In the genomic region with DNA sequence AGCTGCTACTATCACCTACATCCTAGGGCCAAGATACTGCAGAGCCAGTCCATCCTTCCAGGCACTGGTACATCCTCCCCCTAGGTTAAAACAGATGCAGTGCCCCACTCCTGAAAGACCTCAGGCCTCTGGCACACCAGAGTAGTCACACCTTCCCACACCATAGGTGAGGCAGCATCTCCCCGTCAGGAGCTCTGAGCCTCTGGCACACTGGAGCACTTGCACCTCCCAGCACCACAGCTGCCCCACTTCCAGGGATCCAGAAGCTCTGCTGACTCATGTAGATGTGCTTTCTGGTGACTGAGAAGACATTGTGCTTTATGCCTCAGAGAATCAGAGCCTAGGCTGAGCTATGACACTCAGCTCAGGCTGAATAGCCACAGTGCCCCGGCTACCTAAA, we compare ENCODE assay signal across 33 cellular contexts.
"Had no signal": no experiment of that assay in that cellular context is flagged by ENCODE, and none has a peak within 500 bp of the region (broad histone marks: within the 10 kb centered on the region; RNA-seq: fewer than 3 reads in every experiment).

No MANE protein-coding gene starts in this region.

- H3K4me3 ChIP-seq: ascending aorta, breast epithelium, cardiac muscle cell, coronary artery, dorsolateral prefrontal cortex, gastrocnemius medialis had no signal

- H3K27ac Mint-ChIP-seq: activated CD4-positive, alpha-beta memory T cell treated with anti-CD3 and anti-CD28 coated beads, Interleukin-2, amount 10 ng/mL, durations not matched to agents 7 days and 5 days; activated CD4-positive, alpha-beta T cell treated with anti-CD3 and anti-CD28 coated beads, Interleukin-2, amount 10 ng/mL, durations not matched to agents 7 days and 5 days; activated naive CD4-positive, alpha-beta T cell treated with anti-CD3 and anti-CD28 coated beads, Interleukin-2, amount 10 ng/mL, durations not matched to agents 7 days and 5 days; activated naive CD4-positive, alpha-beta T cell treated with anti-CD3 and anti-CD28 coated beads, Interleukin-2, amount 50 U/mL, for 72 hours; activated naive CD8-positive, alpha-beta T cell treated with anti-CD3 and anti-CD28 coated beads, Interleukin-2, amount 10 ng/mL, durations not matched to agents 7 days and 5 days; activated T-cell treated with anti-CD3 and anti-CD28 coated beads, Interleukin-2, amount 50 U/mL, for 24 hours; activated T-cell treated with anti-CD3 and anti-CD28 coated beads, Interleukin-2, amount 50 U/mL, for 72 hours; brain; dendritic cell treated with granulocyte-macrophage colony-stimulating factor and Interleukin-4, amounts not matched to agents 40 ng/mL and 50 ng/mL, for 4 days; endodermal cell; WTC11 had no signal

- H3K4me1 Mint-ChIP-seq: activated CD4-positive, alpha-beta memory T cell treated with anti-CD3 and anti-CD28 coated beads, Interleukin-2, amount 10 ng/mL, durations not matched to agents 7 days and 5 days; activated CD4-positive, alpha-beta T cell treated with anti-CD3 and anti-CD28 coated beads, Interleukin-2, amount 10 ng/mL, durations not matched to agents 7 days and 5 days; activated naive CD4-positive, alpha-beta T cell treated with anti-CD3 and anti-CD28 coated beads, Interleukin-2, amount 10 ng/mL, durations not matched to agents 7 days and 5 days; activated naive CD8-positive, alpha-beta T cell treated with anti-CD3 and anti-CD28 coated beads, Interleukin-2, amount 10 ng/mL, durations not matched to agents 7 days and 5 days; brain; endodermal cell had no signal

- H3K4me3 Mint-ChIP-seq: activated CD4-positive, alpha-beta memory T cell treated with anti-CD3 and anti-CD28 coated beads, Interleukin-2, amount 10 ng/mL, durations not matched to agents 7 days and 5 days; activated CD4-positive, alpha-beta T cell treated with anti-CD3 and anti-CD28 coated beads, Interleukin-2, amount 10 ng/mL, durations not matched to agents 7 days and 5 days; activated naive CD4-positive, alpha-beta T cell treated with anti-CD3 and anti-CD28 coated beads, Interleukin-2, amount 10 ng/mL, durations not matched to agents 7 days and 5 days; activated naive CD8-positive, alpha-beta T cell treated with anti-CD3 and anti-CD28 coated beads, Interleukin-2, amount 10 ng/mL, durations not matched to agents 7 days and 5 days; activated T-cell treated with anti-CD3 and anti-CD28 coated beads, Interleukin-2, amount 50 U/mL, for 24 hours; activated T-cell treated with anti-CD3 and anti-CD28 coated beads, Interleukin-2, amount 50 U/mL, for 72 hours; brain; dendritic cell treated with granulocyte-macrophage colony-stimulating factor and Interleukin-4, amounts not matched to agents 40 ng/mL and 50 ng/mL, for 4 days; endodermal cell; WTC11 had no signal

- DNase-seq: activated CD4-positive, alpha-beta memory T cell treated with anti-CD3 and anti-CD28 coated beads, Interleukin-2, amount 10 ng/mL, durations not matched to agents 7 days and 5 days; activated CD4-positive, alpha-beta T cell treated with anti-CD3 and anti-CD28 coated beads for 1 hour; activated CD4-positive, alpha-beta T cell treated with anti-CD3 and anti-CD28 coated beads for 4 hours; activated CD4-positive, alpha-beta T cell treated with anti-CD3 and anti-CD28 coated beads, Interleukin-2, amount 10 ng/mL, durations not matched to agents 7 days and 5 days; activated CD4-positive, alpha-beta T cell treated with anti-CD3 and anti-CD28 coated beads, Interleukin-2, amount 50 U/mL, for 4 hours; activated CD8-positive, alpha-beta memory T cell treated with anti-CD3 and anti-CD28 coated beads, Interleukin-2, amount 50 U/mL, for 48 hours; activated gamma-delta T cell; activated naive CD4-positive, alpha-beta T cell; activated naive CD4-positive, alpha-beta T cell treated with anti-CD3 and anti-CD28 coated beads, Interleukin-2, amount 10 ng/mL, durations not matched to agents 7 days and 5 days; activated naive CD8-positive, alpha-beta T cell treated with anti-CD3 and anti-CD28 coated beads, Interleukin-2, amount 10 ng/mL, durations not matched to agents 7 days and 5 days; activated T-cell treated with anti-CD3 and anti-CD28 coated beads for 4 hours; activated T-cell treated with anti-CD3 and anti-CD28 coated beads, Interleukin-2, amount 50 U/mL, for 24 hours; activated T-cell treated with anti-CD3 and anti-CD28 coated beads, Interleukin-2, amount 50 U/mL, for 72 hours; central memory CD4-positive, alpha-beta T cell; cerebellar nuclear complex; effector memory CD4-positive, alpha-beta T cell; endodermal cell; foreskin fibroblast; gastrocnemius medialis; glutamatergic neuron; T-helper 2 cell had no signal

- H3K36me3 ChIP-seq: ascending aorta, breast epithelium, cardiac muscle cell, gastrocnemius medialis had no signal

- H3K9me3 ChIP-seq: gastrocnemius medialis had no signal

- H3K27me3 ChIP-seq: ascending aorta, breast epithelium, cardiac muscle cell, dorsolateral prefrontal cortex, gastrocnemius medialis had no signal

- H3K27ac ChIP-seq: ascending aorta, breast epithelium, cardiac muscle cell, coronary artery, dorsolateral prefrontal cortex, gastrocnemius medialis, VCaP had no signal

- FAIRE-seq: TTC549 had no signal

- ATAC-seq: activated naive CD4-positive, alpha-beta T cell treated with anti-CD3 and anti-CD28 coated beads, Interleukin-2, amount 50 U/mL, for 72 hours; activated T-cell treated with anti-CD3 and anti-CD28 coated beads, Interleukin-2, amount 50 U/mL, for 72 hours; esophagus mucosa; gastrocnemius medialis; WTC11 had no signal

- H3K4me1 ChIP-seq: ascending aorta, breast epithelium, gastrocnemius medialis had no signal

- H3K36me3 Mint-ChIP-seq: activated naive CD4-positive, alpha-beta T cell treated with anti-CD3 and anti-CD28 coated beads, Interleukin-2, amount 10 ng/mL, durations not matched to agents 7 days and 5 days; activated naive CD4-positive, alpha-beta T cell treated with anti-CD3 and anti-CD28 coated beads, Interleukin-2, amount 50 U/mL, for 72 hours; activated naive CD8-positive, alpha-beta T cell treated with anti-CD3 and anti-CD28 coated beads, Interleukin-2, amount 10 ng/mL, durations not matched to agents 7 days and 5 days; brain had no signal
